In genomic region chr11:5624489-5625278, GRCh38 we compare ENCODE assay signal across 1 cellular context.
TF ChIP-seq lines count a peak whose summit lies in the region.

Gene TRIM34, plus strand, starts transcription at chr11:5625001. Its CDS starts 7,331 bp downstream, at chr11:5632332.

TF ChIP-seq in GM12878, 131 proteins besides CTCF, POLR2A, EP300 and RAD21 (continued from another document):
- no peak for TF ChIP-seq SKIL (IDR thresholded peaks at IDR 0.05; ENCODE audit: low read depth, poor library complexity, severe bottlenecking)
- peak; percentile 53; the same call in 1 of the 2 replicates for TF ChIP-seq MXI1 (IDR thresholded peaks at IDR 0.05; ENCODE audit: low read depth, low read length)
- peak; percentile 47 for TF ChIP-seq IKZF1 (conservative IDR thresholded peaks at IDR 0.05)
- TF ChIP-seq IRF5 (IDR thresholded peaks at IDR 0.05; ENCODE audit: borderline replicate concordance) = no peak
- no peak for TF ChIP-seq SMC3 (IDR thresholded peaks at IDR 0.05; ENCODE audit: borderline replicate concordance, low read length)
- no peak for TF ChIP-seq ELK1 (IDR thresholded peaks at IDR 0.05; ENCODE audit: low read depth, low read length)
- TF ChIP-seq RFX5 (IDR thresholded peaks at IDR 0.05; ENCODE audit: low read depth, low read length) = no peak
- TF ChIP-seq ATF2 (IDR thresholded peaks at IDR 0.05; ENCODE audit: low read length) = peak; percentile 17; the same call in 1 of the 2 replicates
- TF ChIP-seq YBX1 (IDR thresholded peaks at IDR 0.05) = no peak
- TF ChIP-seq IKZF2 (IDR thresholded peaks at IDR 0.05) = peak in 1 of 2 experiments; percentile 66
- peak; percentile 69 for TF ChIP-seq CBFB (IDR thresholded peaks at IDR 0.05; ENCODE audit: low read depth)
- TF ChIP-seq RELB (IDR thresholded peaks at IDR 0.05; ENCODE audit: low read depth) = peak; percentile 47
- TF ChIP-seq HDAC2 (IDR thresholded peaks at IDR 0.05) = no peak
- TF ChIP-seq GABPA (IDR thresholded peaks at IDR 0.05; ENCODE audit: low read depth) = no peak
- no peak for TF ChIP-seq CHD4 (IDR thresholded peaks at IDR 0.05)
- no peak for TF ChIP-seq CHD1 (IDR thresholded peaks at IDR 0.05; ENCODE audit: low read depth, low read length)
- TF ChIP-seq EGR1 (IDR thresholded peaks at IDR 0.05; ENCODE audit: borderline replicate concordance in 1 of 2, low read depth in 2 of 2, low read length in 2 of 2) = no peak
- peak; percentile 89; the same call in 1 of the 2 replicates for TF ChIP-seq SMAD5 (IDR thresholded peaks at IDR 0.05; ENCODE audit: low read depth)
